In genomic region chr18:31721596-31721995, GRCh38 we compare ENCODE assay signal across 16 cellular contexts. TPM values are rescaled to one million over a fixed set of nuclear protein-coding genes. Genes with fewer than 3 reads are reported as not detected.
DNase-seq lines count a peak whose midpoint lies in the region; ATAC-seq and TF ChIP-seq lines count a peak whose summit lies in the region.
"Had no signal": no experiment of that assay in that cellular context is flagged by ENCODE, and none has a peak within 500 bp of the region (broad histone marks: within the 10 kb centered on the region; RNA-seq: fewer than 3 reads in every experiment).

No MANE protein-coding gene starts in this region.

- H3K4me1 Mint-ChIP-seq in mesothelial cell of epicardium, result peaks cover 31% of the 10 kb centered on the region
- H3K4me1 Mint-ChIP-seq in activated naive CD8-positive, alpha-beta T cell treated with anti-CD3 and anti-CD28 coated beads for 36 hours, result peaks cover 3% of the 10 kb centered on the region

- WGBS in tibial nerve, 2 donors, result 80 to 86% methylated on average over 3 of the region's 3 CpGs

- peaks cover 14% of the 10 kb centered on the region for H3K36me3 Mint-ChIP-seq in mesothelial cell of epicardium
- H3K36me3 Mint-ChIP-seq in activated naive CD8-positive, alpha-beta T cell treated with anti-CD3 and anti-CD28 coated beads for 36 hours, result no peaks in the 10 kb centered on the region

- H3K27ac ChIP-seq in right atrium auricular region (no peak overlapping the region), left lung (no peak overlapping the region), tibial nerve (no peak overlapping the region)
- H3K27ac ChIP-seq: Peyer's patch, SJSA1 had no signal

- no peak overlapping the region for H3K4me3 Mint-ChIP-seq in mesothelial cell of epicardium
- no peak overlapping the region for H3K4me3 Mint-ChIP-seq in activated naive CD8-positive, alpha-beta T cell treated with anti-CD3 and anti-CD28 coated beads for 36 hours
- H3K4me3 Mint-ChIP-seq: H9, HFFc6, IgD-negative memory B cell had no signal

- H3K9me3 ChIP-seq in right atrium auricular region, result no peaks in the 10 kb centered on the region
- peaks cover 0 to 13% of the 10 kb centered on the region in 2 donors for H3K9me3 ChIP-seq in left lung
- peaks cover 0 to 4% (median 0%) of the 10 kb centered on the region in 4 donors for H3K9me3 ChIP-seq in tibial nerve
- H3K9me3 ChIP-seq: Peyer's patch, SJSA1 had no signal

- H3K4me3 ChIP-seq in right atrium auricular region, result no peak overlapping the region
- no peak overlapping the region for H3K4me3 ChIP-seq in fibroblast of mammary gland (ENCODE audit: control insufficient read depth, low read depth, low read length)
- no peak overlapping the region for H3K4me3 ChIP-seq in left lung
- no peak overlapping the region for H3K4me3 ChIP-seq in tibial nerve
- H3K4me3 ChIP-seq: Peyer's patch, SJSA1 had no signal

- H3K4me1 ChIP-seq in right atrium auricular region, result peaks cover 0 to 4% of the 10 kb centered on the region in 2 donors
- peaks cover 4 to 14% of the 10 kb centered on the region in 2 donors for H3K4me1 ChIP-seq in left lung
- peaks cover 0 to 8% (median 0%) of the 10 kb centered on the region in 4 donors for H3K4me1 ChIP-seq in tibial nerve
- H3K4me1 ChIP-seq: SJSA1 had no signal

- DNase-seq in left ventricle myocardium superior, result no peak
- DNase-seq in right atrium auricular region (ENCODE audit: low spot score), result no peak
- DNase-seq in fibroblast of mammary gland (ENCODE audit: low read depth), result peak; percentile 22
- no peak for DNase-seq in mesothelial cell of epicardium (ENCODE audit: low spot score in 2 of 2, unreplicated experiment in 2 of 2)
- DNase-seq in left lung, result no peak
- DNase-seq in activated naive CD8-positive, alpha-beta T cell treated with anti-CD3 and anti-CD28 coated beads for 36 hours, result no peak
- no peak for DNase-seq in tibial nerve (ENCODE audit: low spot score in 2 of 2)
- no peak for DNase-seq in activated T-cell treated with anti-CD3 and anti-CD28 coated beads, Interleukin-2, amount 50 U/mL, for 48 hours
- DNase-seq: H9, Peyer's patch had no signal

- no peak for TF ChIP-seq CTCF in right atrium auricular region (IDR thresholded peaks at IDR 0.05)
- TF ChIP-seq CTCF in fibroblast of mammary gland (conservative IDR thresholded peaks at IDR 0.05; ENCODE audit: control insufficient read depth, insufficient read depth, low read depth, low read length), result no peak
- no peak for TF ChIP-seq CTCF in mesothelial cell of epicardium (IDR thresholded peaks at IDR 0.05; ENCODE audit: unreplicated experiment)
- TF ChIP-seq CTCF in left lung (IDR thresholded peaks at IDR 0.05), result no peak
- no peak for TF ChIP-seq CTCF in tibial nerve (IDR thresholded peaks at IDR 0.05)

- no peaks in the 10 kb centered on the region for H3K27me3 ChIP-seq in right atrium auricular region
- peaks cover 0 to 30% of the 10 kb centered on the region in 2 donors for H3K27me3 ChIP-seq in left lung
- no peaks in the 10 kb centered on the region for H3K27me3 ChIP-seq in tibial nerve
- H3K27me3 ChIP-seq: Peyer's patch, SJSA1 had no signal

- no peak for TF ChIP-seq EP300 in tibial nerve (IDR thresholded peaks at IDR 0.05)

- no peak for TF ChIP-seq POLR2A in tibial nerve (IDR thresholded peaks at IDR 0.05)

- no peaks in the 10 kb centered on the region for H3K27me3 Mint-ChIP-seq in mesothelial cell of epicardium (ENCODE audit: low read depth)
- H3K27me3 Mint-ChIP-seq in activated naive CD8-positive, alpha-beta T cell treated with anti-CD3 and anti-CD28 coated beads for 36 hours, result peaks cover 27% of the 10 kb centered on the region

- H3K36me3 ChIP-seq in right atrium auricular region (no peaks in the 10 kb centered on the region), left lung (no peaks in the 10 kb centered on the region), tibial nerve (no peaks in the 10 kb centered on the region)
- H3K36me3 ChIP-seq: Peyer's patch, SJSA1 had no signal

- intact Hi-C loops in left ventricle myocardium superior (cut with micrococcal nuclease) (loop anchor here (5.0 kb wide), 1 partner anchor 164 kb away; no protein-coding TSS in a partner anchor), left lung (cut with DNase I) (loop anchor here in 1 of 2 donors (5.0 kb wide), 1 partner anchor 164 kb away; no protein-coding TSS in a partner anchor)

- peak; percentile 4 for ATAC-seq in left ventricle myocardium superior
- ATAC-seq in left lung, result no peak

- peak overlapping the region; percentile 15 for H3K27ac Mint-ChIP-seq in mesothelial cell of epicardium
- no peak overlapping the region for H3K27ac Mint-ChIP-seq in activated naive CD8-positive, alpha-beta T cell treated with anti-CD3 and anti-CD28 coated beads for 36 hours
- H3K27ac Mint-ChIP-seq: H9, HFFc6, IgD-negative memory B cell had no signal

- H3K9me3 Mint-ChIP-seq in mesothelial cell of epicardium, result peaks cover 18% of the 10 kb centered on the region
- peaks cover 8% of the 10 kb centered on the region for H3K9me3 Mint-ChIP-seq in activated naive CD8-positive, alpha-beta T cell treated with anti-CD3 and anti-CD28 coated beads for 36 hours

RNA-seq across cellular contexts. Expression of gene B4GALT6, which starts 37.2 kb away (rescaled TPM):
- total RNA-seq in left ventricle myocardium superior (11.9 TPM), right atrium auricular region (1 to 10 TPM; 3.4 to 5.6 TPM), mesothelial cell of epicardium (42.0 to 49.9 TPM (median 46.3 TPM) in 3 replicates), left lung (1 to 10 TPM; 4.6 to 5.7 TPM), tibial nerve (1 to 10 TPM in 3 of 4 donors, under 1 TPM in 1; 0.98 to 2.1 (median 1.5) TPM)
- 1 to 10 TPM; 3.1 to 3.2 TPM for total RNA-seq in activated naive CD8-positive, alpha-beta T cell treated with anti-CD3 and anti-CD28 coated beads for 36 hours
- total RNA-seq: HFFc6 had no signal

RNA-seq across cellular contexts. Expression of gene SLC25A52, which starts 39.1 kb away (rescaled TPM):
- total RNA-seq in left ventricle myocardium superior (not detected), right atrium auricular region (not detected), mesothelial cell of epicardium (not detected in 3 replicates), left lung (not detected), tibial nerve (not detected)
- total RNA-seq in activated naive CD8-positive, alpha-beta T cell treated with anti-CD3 and anti-CD28 coated beads for 36 hours, result not detected
- total RNA-seq: A172, H9, HFFc6, M059J, OCI-LY7, Peyer's patch, SJSA1 had no signal
